14 cellular contexts compared by ENCODE assay signal in the genomic region with DNA sequence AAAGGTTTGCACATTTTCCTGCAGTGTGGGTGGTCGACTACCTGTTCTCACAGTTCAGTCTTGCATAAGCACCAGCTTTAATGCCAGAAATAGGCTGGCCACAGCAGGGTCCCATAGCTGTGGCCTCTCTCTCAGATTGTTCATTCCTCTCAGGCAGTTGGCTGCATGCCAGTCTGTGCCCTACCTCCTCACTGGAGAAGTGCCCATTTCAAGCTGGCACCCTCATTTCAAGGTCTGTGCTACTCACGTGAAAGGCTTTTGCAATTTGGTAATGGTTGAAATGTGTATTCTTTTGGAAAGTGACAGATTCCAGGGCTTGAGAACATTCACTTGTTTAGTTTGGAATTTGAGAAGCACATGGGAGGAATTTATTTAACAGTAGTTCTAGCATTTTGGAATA. TPM values are rescaled to one million over a fixed set of nuclear protein-coding genes. Genes with fewer than 3 reads are reported as not detected.
DNase-seq lines count a peak whose midpoint lies in the region; ATAC-seq and TF ChIP-seq lines count a peak whose summit lies in the region.
"Had no signal": no experiment of that assay in that cellular context is flagged by ENCODE, and none has a peak within 500 bp of the region (broad histone marks: within the 10 kb centered on the region; RNA-seq: fewer than 3 reads in every experiment).

No MANE protein-coding gene starts in this region.

- peak overlapping the region in 3 of 4 donors; percentile 15 to 59 (median 30) for H3K27ac ChIP-seq in body of pancreas
- H3K27ac ChIP-seq: transverse colon had no signal

- H3K9me3 ChIP-seq in body of pancreas, result no peaks in the 10 kb centered on the region
- H3K9me3 ChIP-seq: transverse colon had no signal

- ATAC-seq in body of pancreas (peak; percentile 88), GM19324 (IDR thresholded peaks at IDR 0.05; ENCODE audit: low FRiP score, unreplicated experiment) (no peak)

- DNase-seq in EH (ENCODE audit: low read depth) (peak; percentile 6), NCI-H187 (lab: John Stamatoyannopoulos, UW) (peak; percentile 67), body of pancreas (peak; percentile 78 to 91 (median 87)), myocyte (ENCODE audit: low read depth) (peak; percentile 62), ecto neural progenitor cell (ENCODE audit: low spot score) (no peak), hepatic stellate cell (ENCODE audit: low spot score) (no peak)
- no peak for DNase-seq in activated CD4-positive, alpha-beta T cell treated with anti-CD3 and anti-CD28 coated beads for 1 hour
- DNase-seq: activated naive CD8-positive, alpha-beta T cell treated with anti-CD3 and anti-CD28 coated beads for 36 hours; CD4-positive, alpha-beta memory T cell; mesendoderm; NCI-H526 treated with DMSO at 0.1 percent for 48 hours; transverse colon had no signal

- no peaks in the 10 kb centered on the region for H3K27me3 ChIP-seq in body of pancreas
- H3K27me3 ChIP-seq: transverse colon had no signal

- TF ChIP-seq POLR2A in body of pancreas (IDR thresholded peaks at IDR 0.05), result no peak

- no peak for TF ChIP-seq CTCF in body of pancreas (IDR thresholded peaks at IDR 0.05)

- no peaks in the 10 kb centered on the region for H3K36me3 ChIP-seq in body of pancreas (replicated peaks in 1 of 2; ENCODE audit: insufficient read depth in 1 of 2, low read depth in 2 of 2)
- H3K36me3 ChIP-seq: transverse colon had no signal

- intact Hi-C loops in body of pancreas (cut with DNase I), result no loop called here

- WGBS in body of pancreas, 2 donors, result 6 to 25% methylated on average over 1 to 2 of the region's 2 CpGs

- H3K4me1 ChIP-seq in body of pancreas, result peaks cover 29% of the 10 kb centered on the region
- H3K4me1 ChIP-seq: transverse colon had no signal

- no peak overlapping the region for H3K4me3 ChIP-seq in body of pancreas
- H3K4me3 ChIP-seq: dorsolateral prefrontal cortex, transverse colon had no signal

RNA-seq across cellular contexts. Expression of a gene that starts 28.9 kb away (rescaled TPM):
- total RNA-seq in body of pancreas (1 to 10 TPM; 7.6 to 9.1 TPM), myocyte (42.3 and 64.4 TPM in 2 replicates)
- 12.6 TPM for polyA plus RNA-seq in myocyte (2012)

Comparison
In these comparisons a context has a peak if more than half of its experiments do, and no peak if none do; other contexts are left out.
1. DNase-seq: peak in EH (single experiment), NCI-H187 (2 of 2), body of pancreas (4 of 4) and myocyte (single experiment); none in activated CD4-positive, alpha-beta T cell treated with anti-CD3 and anti-CD28 coated beads for 1 hour (single experiment), ecto neural progenitor cell (single experiment) and hepatic stellate cell (single experiment).